1 cellular context compared by ENCODE assay signal in genomic region chr10:11454958-11455566, GRCh38.
TF ChIP-seq lines count a peak whose summit lies in the region.

No MANE protein-coding gene starts in this region.

TF ChIP-seq in K562, 482 proteins besides CTCF, POLR2A, EP300 and RAD21 (continued from another document):
- no peak for TF ChIP-seq FOXO4 (CRISPR knock-in tag; IDR thresholded peaks at IDR 0.05)
- no peak for TF ChIP-seq ZNF197 (CRISPR knock-in tag; IDR thresholded peaks at IDR 0.05; ENCODE audit: low read depth)
